8 cellular contexts compared by ENCODE assay signal in genomic region chr14:100546051-100546443, GRCh38. TPM values are rescaled to one million over a fixed set of nuclear protein-coding genes. Genes with fewer than 3 reads are reported as not detected.
DNase-seq lines count a peak whose midpoint lies in the region; ATAC-seq, FAIRE-seq and TF ChIP-seq lines count a peak whose summit lies in the region.

No MANE protein-coding gene starts in this region.

- no peaks in the 10 kb centered on the region for H3K9me3 Mint-ChIP-seq in activated naive CD4-positive, alpha-beta T cell treated with anti-CD3 and anti-CD28 coated beads, Interleukin-2, amount 50 U/mL, for 72 hours
- H3K9me3 Mint-ChIP-seq in immature natural killer cell, result no peaks in the 10 kb centered on the region

- H3K36me3 Mint-ChIP-seq in activated naive CD4-positive, alpha-beta T cell treated with anti-CD3 and anti-CD28 coated beads, Interleukin-2, amount 50 U/mL, for 72 hours, result no peaks in the 10 kb centered on the region
- no peaks in the 10 kb centered on the region for H3K36me3 Mint-ChIP-seq in immature natural killer cell

- peak; percentile 4 to 50 for ATAC-seq in activated naive CD4-positive, alpha-beta T cell treated with anti-CD3 and anti-CD28 coated beads, Interleukin-2, amount 50 U/mL, for 72 hours
- ATAC-seq in GM21576 (IDR thresholded peaks at IDR 0.05; ENCODE audit: unreplicated experiment), result no peak
- ATAC-seq in GM21717 (IDR thresholded peaks at IDR 0.05; ENCODE audit: unreplicated experiment), result no peak

- no peak for FAIRE-seq in GM12892 (lab: Jason Lieb, UNC)

- peaks cover 9 to 13% (median 12%) of the 10 kb centered on the region in 3 donors for H3K27me3 Mint-ChIP-seq in immature natural killer cell (ENCODE audit: low read depth in 3 of 3)

- H3K4me3 Mint-ChIP-seq in immature natural killer cell, result peak overlapping the region; percentile 17 to 70 (median 49)

- peaks cover 22 to 31% of the 10 kb centered on the region in 2 donors for H3K4me1 Mint-ChIP-seq in immature natural killer cell

- DNase-seq in 8988T, result peak; percentile 95
- DNase-seq in GM12892 (ENCODE audit: insufficient read length), result peak; percentile 61
- peak in 1 of 2 donors; percentile 39 for DNase-seq in activated naive CD4-positive, alpha-beta T cell treated with anti-CD3 and anti-CD28 coated beads, Interleukin-2, amount 50 U/mL, for 72 hours (ENCODE audit: low spot score in 2 of 2)
- DNase-seq in immature natural killer cell, result peak in 1 of 3 donors; percentile 20
- DNase-seq in glomerular visceral epithelial cell (ENCODE audit: extremely low spot score), result no peak
- no peak for DNase-seq in ureter (ENCODE audit: low spot score)

- TF ChIP-seq POLR2A in GM12892 (IDR thresholded peaks at IDR 0.05; ENCODE audit: low read depth, low read length), result no peak

- no peak overlapping the region for H3K27ac Mint-ChIP-seq in activated naive CD4-positive, alpha-beta T cell treated with anti-CD3 and anti-CD28 coated beads, Interleukin-2, amount 50 U/mL, for 72 hours
- peak overlapping the region in 1 of 6 donors; percentile 7 for H3K27ac Mint-ChIP-seq in immature natural killer cell

RNA-seq across cellular contexts. Expression of gene BEGAIN, which starts 41.2 kb away (rescaled TPM):
- polyA plus RNA-seq in GM12892 (2012; ENCODE audit: missing spikeins), result not detected
- total RNA-seq in activated naive CD4-positive, alpha-beta T cell treated with anti-CD3 and anti-CD28 coated beads, Interleukin-2, amount 50 U/mL, for 72 hours, result 1 to 10 TPM; 1.3 to 8.0 TPM
- not detected for polyA plus RNA-seq in immature natural killer cell
- 4.2 TPM for total RNA-seq in ureter

Comparison
In these comparisons a context has a peak if more than half of its experiments do, and no peak if none do; other contexts are left out.
1. DNase-seq: peak in 8988T (single experiment) and GM12892 (single experiment); none in glomerular visceral epithelial cell (single experiment) and ureter (single experiment).
2. ATAC-seq: peak in activated naive CD4-positive, alpha-beta T cell treated with anti-CD3 and anti-CD28 coated beads, Interleukin-2, amount 50 U/mL, for 72 hours (2 of 2); none in GM21576 (single experiment) and GM21717 (single experiment).